Comparison of ENCODE assay signal across 9 cellular contexts in the genomic region with DNA sequence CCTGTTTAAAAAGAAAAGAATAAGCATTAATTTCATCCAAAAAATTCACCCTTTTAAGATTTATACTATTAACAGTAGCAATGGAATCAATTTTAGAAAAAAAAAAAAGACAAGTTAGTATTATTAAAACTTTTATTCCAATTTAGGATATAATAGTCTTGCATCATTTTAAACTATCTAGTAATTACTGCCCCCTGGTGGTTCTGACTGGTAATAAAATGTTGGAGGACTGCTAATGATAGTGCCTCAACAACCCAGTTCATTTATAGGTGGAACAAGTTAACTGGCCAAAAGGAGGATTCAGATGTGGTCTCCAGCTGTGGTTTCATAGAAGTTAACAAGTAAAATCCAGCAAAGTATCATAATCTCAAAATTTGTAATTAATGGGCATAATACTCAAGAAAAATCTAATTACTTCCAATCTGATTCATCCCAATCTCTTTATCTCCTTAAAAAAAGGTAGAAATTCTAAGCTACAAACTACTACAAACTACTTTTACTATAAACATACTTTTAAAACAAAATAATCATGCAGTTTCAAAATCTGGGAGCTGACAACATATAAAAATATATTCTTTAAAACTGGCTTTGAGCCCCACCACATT. TPM values are rescaled to one million over a fixed set of nuclear protein-coding genes. Genes with fewer than 3 reads are reported as not detected.
A peak's percentile ranks its signal among the peaks of the same experiment; 100 is the strongest.
DNase-seq lines count a peak whose midpoint lies in the region; ATAC-seq and TF ChIP-seq lines count a peak whose summit lies in the region.
"Had no signal": no experiment of that assay in that cellular context is flagged by ENCODE, and none has a peak within 500 bp of the region (broad histone marks: within the 10 kb centered on the region; RNA-seq: fewer than 3 reads in every experiment).

No MANE protein-coding gene starts in this region.

- intact Hi-C loops in upper lobe of right lung (cut with DNase I), result no loop called here

- no peak overlapping the region for H3K27ac ChIP-seq in upper lobe of right lung
- H3K27ac ChIP-seq: SJSA1 had no signal

- no peaks in the 10 kb centered on the region for H3K4me1 ChIP-seq in upper lobe of right lung
- H3K4me1 ChIP-seq: SJSA1 had no signal

- H3K4me1 Mint-ChIP-seq in T-helper 17 cell (peaks cover 8% of the 10 kb centered on the region), memory B cell (no peaks in the 10 kb centered on the region)

- no peaks in the 10 kb centered on the region for H3K9me3 Mint-ChIP-seq in memory B cell

- TF ChIP-seq CTCF in AG09309 (IDR thresholded peaks at IDR 0.05; ENCODE audit: control insufficient read depth, insufficient read depth, low read depth, low read length, missing control alignments) (peak; percentile 51), GM12873 (IDR thresholded peaks at IDR 0.05; ENCODE audit: insufficient read depth, low read depth, low read length, missing control alignments) (peak; percentile 46), upper lobe of right lung (IDR thresholded peaks at IDR 0.05) (peak; percentile 89)

- ATAC-seq in HG02759 (IDR thresholded peaks at IDR 0.05; ENCODE audit: unreplicated experiment), result peak; percentile 81
- peak; percentile 80 for ATAC-seq in T-helper 17 cell
- peak; percentile 68 for ATAC-seq in memory B cell (ENCODE audit: low read depth)
- ATAC-seq in upper lobe of right lung, result peak; percentile 78

- DNase-seq in AG09309 (ENCODE audit: low read depth), result peak; percentile 14
- DNase-seq in NCI-H128 (lab: John Stamatoyannopoulos, UW; ENCODE audit: unreplicated experiment), result peak; percentile 43
- peak in 1 of 3 donors; percentile 43 for DNase-seq in T-helper 17 cell
- DNase-seq in dermis microvascular lymphatic vessel endothelial cell (ENCODE audit: low read depth in 2 of 2), result peak; percentile 55 to 67
- DNase-seq in memory B cell (ENCODE audit: low spot score in 2 of 2), result peak; percentile 62 to 68
- no peak for DNase-seq in upper lobe of right lung

- H3K4me3 Mint-ChIP-seq in T-helper 17 cell, result no peak overlapping the region
- no peak overlapping the region for H3K4me3 Mint-ChIP-seq in memory B cell

- H3K27me3 Mint-ChIP-seq in T-helper 17 cell, result no peaks in the 10 kb centered on the region
- H3K27me3 Mint-ChIP-seq in memory B cell, result no peaks in the 10 kb centered on the region

- H3K36me3 Mint-ChIP-seq in T-helper 17 cell (ENCODE audit: low read depth) (peaks cover 7% of the 10 kb centered on the region), memory B cell (peaks cover 25% of the 10 kb centered on the region)

- no peaks in the 10 kb centered on the region for H3K9me3 ChIP-seq in T-helper 17 cell (ENCODE audit: control insufficient read depth, low read length, poor library complexity, severe bottlenecking)
- H3K9me3 ChIP-seq in upper lobe of right lung, result no peaks in the 10 kb centered on the region
- H3K9me3 ChIP-seq: SJSA1 had no signal

- H3K27ac Mint-ChIP-seq in T-helper 17 cell (peak overlapping the region; percentile 66), memory B cell (no peak overlapping the region)

- H3K36me3 ChIP-seq in upper lobe of right lung, result peaks cover 60% of the 10 kb centered on the region

- no peak overlapping the region for H3K4me3 ChIP-seq in AG09309 (ENCODE audit: control insufficient read depth, low read depth, low read length)
- H3K4me3 ChIP-seq in upper lobe of right lung, result no peak overlapping the region
- H3K4me3 ChIP-seq: SJSA1 had no signal

- H3K27me3 ChIP-seq in upper lobe of right lung, result no peaks in the 10 kb centered on the region
- H3K27me3 ChIP-seq: SJSA1 had no signal

RNA-seq across cellular contexts. Expression of gene WDR49, which starts 30.7 kb away (rescaled TPM):
- total RNA-seq in T-helper 17 cell (under 1 TPM; 0.45 to 0.78 TPM), dermis microvascular lymphatic vessel endothelial cell (0.13 TPM in 2 replicates), upper lobe of right lung (1.2 TPM)
- total RNA-seq: SJSA1 had no signal

RNA-seq across cellular contexts. Expression of gene PDCD10, which starts 50.2 kb away (rescaled TPM):
- total RNA-seq in T-helper 17 cell (10 to 100 TPM; 51.1 to 55.5 TPM), dermis microvascular lymphatic vessel endothelial cell (46.1 and 47.5 TPM in 2 replicates), upper lobe of right lung (53.2 TPM)

RNA-seq across cellular contexts. Expression of gene SERPINI1, which starts 51.0 kb away (rescaled TPM):
- total RNA-seq in T-helper 17 cell (1 to 10 TPM; 2.8 to 3.6 TPM), dermis microvascular lymphatic vessel endothelial cell (0.76 and 1.4 TPM in 2 replicates), upper lobe of right lung (7.1 TPM)
